Comparison of ENCODE assay signal across 7 cellular contexts in genomic region chr1:95453053-95453452, GRCh38.
"Had no signal": no experiment of that assay in that cellular context is flagged by ENCODE, and none has a peak within 500 bp of the region (broad histone marks: within the 10 kb centered on the region; RNA-seq: fewer than 3 reads in every experiment).

No MANE protein-coding gene starts in this region.

- ATAC-seq: K562 had no signal

- H3K4me2 ChIP-seq: KMS-11 had no signal

- DNase-seq: IMR-90, KBM-7, KG1 had no signal

- H3K9ac ChIP-seq: KMS-11 had no signal

- FAIRE-seq: HTR-8/SVneo, K562 had no signal

- H3K27ac ChIP-seq: HL-60, KMS-11 had no signal

- H3K4me3 ChIP-seq: K562 had no signal
